Comparison of ENCODE assay signal across 1 cellular context in the genomic region with DNA sequence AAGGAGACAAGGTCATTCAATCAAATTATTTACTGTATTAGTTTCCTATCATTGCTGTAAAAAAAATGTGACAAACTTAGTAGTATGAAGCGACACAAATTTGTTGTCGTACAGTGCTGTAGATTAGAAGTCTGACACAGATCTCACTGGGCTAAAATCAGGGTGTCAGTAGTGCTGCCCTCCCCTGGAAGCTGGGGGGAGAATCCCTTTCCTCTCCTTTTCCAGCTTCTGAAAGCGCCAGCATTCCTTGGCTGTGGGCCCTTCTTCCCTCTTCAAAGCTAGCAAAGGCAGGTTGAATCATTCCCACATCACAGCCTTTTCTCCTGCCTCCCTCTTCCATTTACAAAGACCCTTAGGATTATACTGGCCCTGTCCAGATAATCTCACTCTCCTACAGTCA.
TF ChIP-seq lines count a peak whose summit lies in the region.

No MANE protein-coding gene starts in this region.

TF ChIP-seq in WTC11, 78 proteins besides CTCF, POLR2A, EP300 and RAD21 (continued from another document):
- TF ChIP-seq, protein P1, sequence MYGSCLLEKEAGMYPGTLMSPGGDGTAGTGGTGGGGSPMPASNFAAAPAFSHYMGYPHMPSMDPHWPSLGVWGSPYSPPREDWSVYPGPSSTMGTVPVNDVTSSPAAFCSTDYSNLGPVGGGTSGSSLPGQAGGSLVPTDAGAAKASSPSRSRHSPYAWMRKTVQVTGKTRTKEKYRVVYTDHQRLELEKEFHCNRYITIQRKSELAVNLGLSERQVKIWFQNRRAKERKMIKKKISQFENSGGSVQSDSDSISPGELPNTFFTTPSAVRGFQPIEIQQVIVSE (CRISPR knock-in tag; IDR thresholded peaks at IDR 0.05; ENCODE audit: borderline replicate concordance), result no peak
- no peak for TF ChIP-seq NR1H2 (CRISPR knock-in tag; IDR thresholded peaks at IDR 0.05)
- no peak for TF ChIP-seq FOXP1 (CRISPR knock-in tag; IDR thresholded peaks at IDR 0.05; ENCODE audit: borderline replicate concordance)
- no peak for TF ChIP-seq ZMAT4 (CRISPR knock-in tag; IDR thresholded peaks at IDR 0.05)
- TF ChIP-seq ZNF425 (CRISPR knock-in tag; conservative IDR thresholded peaks at IDR 0.05), result no peak
